Comparison of ENCODE assay signal across 8 cellular contexts in the genomic region with DNA sequence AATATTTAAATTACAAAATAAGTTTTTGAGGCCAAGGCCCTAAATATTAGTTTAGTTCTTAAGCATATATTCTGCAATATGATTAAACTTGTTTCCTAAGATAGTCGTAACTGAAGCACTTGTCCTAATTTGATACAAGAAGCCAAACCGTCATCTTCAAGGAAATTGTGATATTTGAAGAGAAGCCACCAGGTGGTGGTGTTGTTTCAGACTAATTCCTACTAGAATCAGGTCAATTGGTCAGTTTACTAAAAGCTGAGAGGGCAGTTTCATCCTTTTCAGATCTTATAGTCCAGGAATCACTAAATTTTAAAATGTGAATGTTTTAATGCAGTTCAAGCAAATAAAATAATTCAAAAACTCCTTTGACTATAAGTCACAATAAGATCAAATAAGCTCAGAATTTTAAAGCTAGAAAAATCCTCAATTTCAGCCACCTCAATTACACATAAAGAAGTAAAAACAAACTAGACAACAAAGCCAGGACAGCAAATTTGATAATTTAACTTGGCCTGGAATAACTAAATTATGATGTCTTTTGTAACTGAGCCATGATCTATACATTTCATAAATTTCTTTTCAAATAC.
A peak's percentile ranks its signal among the peaks of the same experiment; 100 is the strongest.
DNase-seq lines count a peak whose midpoint lies in the region; ATAC-seq, FAIRE-seq and TF ChIP-seq lines count a peak whose summit lies in the region.

No MANE protein-coding gene starts in this region.

- H3K4me3 ChIP-seq in brain microvascular endothelial cell (ENCODE audit: low read depth, low read length): no peak overlapping the region

- peak; percentile 51 for TF ChIP-seq CTCF in brain microvascular endothelial cell (IDR thresholded peaks at IDR 0.05; ENCODE audit: low read depth, low read length, missing control alignments)

- no peaks in the 10 kb centered on the region for H3K36me3 ChIP-seq in brain microvascular endothelial cell (replicated peaks)

- ATAC-seq in HG03442 (IDR thresholded peaks at IDR 0.05; ENCODE audit: unreplicated experiment): peak; percentile 42

- H3K27ac ChIP-seq in brain microvascular endothelial cell: no peak overlapping the region

- in situ Hi-C loops in brain microvascular endothelial cell (cut with HindIII; ENCODE audit: low pct_ligation_motif_present, low sequenced_read_pairs): no loop called here

- peak; percentile 14 for DNase-seq in stimulated activated CD4-positive, alpha-beta T cell treated with anti-CD3 and anti-CD28 coated beads, Interleukin-15, amount 100 ng/mL, for 24 hours
- DNase-seq in stimulated activated CD4-positive, alpha-beta T cell treated with anti-CD3 and anti-CD28 coated beads, Interleukin-4, amount 100 ng/mL, for 1 hour: no peak
- peak; percentile 62 for DNase-seq in NCI-H748 (lab: John Stamatoyannopoulos, UW; ENCODE audit: unreplicated experiment)
- DNase-seq in brain microvascular endothelial cell: peak; percentile 57
- peak; percentile 65 for DNase-seq in kidney tubule cell (ENCODE audit: low spot score)
- peak; percentile 18 for DNase-seq in urothelium cell line (ENCODE audit: low spot score)
- no peak for DNase-seq in activated gamma-delta T cell (lab: John Stamatoyannopoulos, UW)

- H3K27me3 ChIP-seq in brain microvascular endothelial cell (replicated peaks): no peaks in the 10 kb centered on the region

- FAIRE-seq in urothelium cell line (lab: Jason Lieb, UNC): no peak

Comparison
In these comparisons a context has a peak if more than half of its experiments do, and no peak if none do; other contexts are left out.
1. DNase-seq: peak in stimulated activated CD4-positive, alpha-beta T cell treated with anti-CD3 and anti-CD28 coated beads, Interleukin-15, amount 100 ng/mL, for 24 hours (single experiment), NCI-H748 (single experiment), brain microvascular endothelial cell (single experiment), kidney tubule cell (single experiment) and urothelium cell line (single experiment); none in stimulated activated CD4-positive, alpha-beta T cell treated with anti-CD3 and anti-CD28 coated beads, Interleukin-4, amount 100 ng/mL, for 1 hour (single experiment) and activated gamma-delta T cell (single experiment).